ENCODE assay signal across 1 cellular context in the genomic region with DNA sequence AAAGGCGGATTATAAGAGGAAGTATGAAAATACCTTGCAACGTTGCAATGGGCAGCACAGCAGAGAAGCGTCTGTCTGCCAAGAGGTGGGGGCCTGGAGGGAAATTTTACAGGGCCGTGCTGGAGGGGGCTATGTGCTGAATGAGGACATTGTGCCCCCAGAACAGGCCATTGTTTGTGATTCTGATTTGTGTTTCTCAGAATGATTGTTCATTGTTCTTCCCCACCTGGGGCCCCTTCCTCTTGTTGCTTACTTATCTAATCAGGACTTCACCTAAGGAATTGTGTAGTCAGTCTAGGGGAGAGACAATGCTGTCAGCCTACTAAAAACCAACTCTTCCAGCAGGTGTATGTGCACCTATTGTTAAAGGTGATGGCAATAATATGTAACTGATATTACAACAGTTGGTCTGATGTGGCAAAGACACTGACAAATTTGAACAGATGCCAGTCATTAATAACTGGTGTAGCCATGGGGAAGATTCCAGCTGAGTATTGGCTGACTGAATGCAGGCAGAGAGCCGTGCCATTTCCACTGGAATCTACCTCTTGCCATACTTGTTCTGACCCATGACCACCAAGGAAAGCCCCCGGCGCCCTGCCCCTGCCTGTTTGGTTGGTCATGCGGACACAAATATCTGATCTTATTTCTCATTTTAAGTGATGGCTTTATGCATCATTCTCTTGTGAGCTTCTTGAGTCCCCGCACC.
TF ChIP-seq lines count a peak whose summit lies in the region.

No MANE protein-coding gene starts in this region.

TF ChIP-seq in GM12878, 131 proteins besides CTCF, POLR2A, EP300 and RAD21 (continued from another document):
- TF ChIP-seq GATAD2B (conservative IDR thresholded peaks at IDR 0.05; ENCODE audit: low read depth): 0 out of 2 replicates have a peak, but pooled peaks have one; percentile 5
TF ChIP-seq in GM12878: peak in this region for 19.
